ENCODE assay signal across 9 cellular contexts in the genomic region with DNA sequence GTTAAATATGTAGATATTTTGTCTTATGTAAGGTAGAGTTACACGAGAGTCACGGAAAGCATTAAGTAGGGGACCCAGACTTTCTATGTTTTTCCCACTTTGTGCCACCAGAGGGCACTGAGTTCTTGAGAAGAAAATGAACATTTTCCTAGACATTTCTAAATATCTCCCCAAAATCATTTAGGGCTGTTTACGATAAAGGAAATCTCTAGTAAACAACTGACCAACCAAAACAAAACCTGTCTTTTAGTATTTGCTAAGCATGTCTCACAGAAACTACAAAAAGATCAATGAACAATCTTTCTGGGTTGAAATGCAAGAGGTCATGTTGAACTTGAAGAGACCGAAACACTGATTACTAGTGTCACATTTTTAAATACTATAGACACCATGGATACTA. TPM values are rescaled to one million over a fixed set of nuclear protein-coding genes. Genes with fewer than 3 reads are reported as not detected.
DNase-seq lines count a peak whose midpoint lies in the region; ATAC-seq and TF ChIP-seq lines count a peak whose summit lies in the region.
"Had no signal": no experiment of that assay in that cellular context is flagged by ENCODE, and none has a peak within 500 bp of the region (broad histone marks: within the 10 kb centered on the region; RNA-seq: fewer than 3 reads in every experiment).

No MANE protein-coding gene starts in this region.

- no peak for TF ChIP-seq POLR2A in transverse colon (IDR thresholded peaks at IDR 0.05)

- H3K27me3 ChIP-seq in transverse colon: no peaks in the 10 kb centered on the region

- in situ Hi-C loops in transverse colon (cut with MboI; ENCODE audit: low pct_ligation_motif_present in 1 of 4, low pct_unique_long_range_greater_than_20kb in 1 of 4, low sequenced_read_pairs in 3 of 4): no loop called here

- TF ChIP-seq CTCF in cardiac fibroblast (IDR thresholded peaks at IDR 0.05; ENCODE audit: low read depth, low read length): peak; percentile 60
- peak; percentile 44 to 57 (median 52) for TF ChIP-seq CTCF in transverse colon (IDR thresholded peaks at IDR 0.05)

- no peaks in the 10 kb centered on the region for H3K9me3 ChIP-seq in transverse colon

- intact Hi-C loops in transverse colon (cut with DNase I; ENCODE audit: low total_unique reads): no loop called here

- WGBS in transverse colon (ENCODE audit: low coverage in 1 of 2), 2 donors: 37 to 40% methylated on average over 4 of the region's 4 CpGs

- H3K4me1 ChIP-seq in transverse colon: no peaks in the 10 kb centered on the region

- no peak overlapping the region for H3K27ac ChIP-seq in transverse colon

- ATAC-seq in GM18861 (IDR thresholded peaks at IDR 0.05; ENCODE audit: unreplicated experiment): peak; percentile 70
- ATAC-seq in HG03432 (IDR thresholded peaks at IDR 0.05; ENCODE audit: unreplicated experiment): peak; percentile 83

- H3K4me3 ChIP-seq in cardiac fibroblast (replicated peaks in 1 of 2; ENCODE audit: low read depth in 2 of 2, low read length in 2 of 2): no peak overlapping the region
- no peak overlapping the region for H3K4me3 ChIP-seq in transverse colon

- DNase-seq in DMS79 treated with DMSO at 0.1 percent for 48 hours (lab: John Stamatoyannopoulos, UW) (peak; percentile 2), DMS79 (lab: John Stamatoyannopoulos, UW) (no peak), SK-N-DZ (ENCODE audit: low spot score) (peak; percentile 49), cardiac fibroblast (ENCODE audit: low read depth in 2 of 2) (peak; percentile 64 to 77), medulla oblongata (ENCODE audit: extremely low spot score) (peak; percentile 78), transverse colon (peak; percentile 28)

- no peaks in the 10 kb centered on the region for H3K36me3 ChIP-seq in transverse colon

- no peak for TF ChIP-seq EP300 in transverse colon (IDR thresholded peaks at IDR 0.05; ENCODE audit: low read depth)

RNA-seq across cellular contexts. Expression of a gene that starts 16.1 kb away (rescaled TPM):
- polyA plus RNA-seq in SK-N-DZ (2014; cell fraction: cytosol; rRNA removed): not detected in 2 replicates
- polyA plus RNA-seq in SK-N-DZ (2014; cell fraction: nucleus; rRNA removed): not detected in 2 replicates
- not detected for total RNA-seq in transverse colon
- polyA plus RNA-seq: esophagus had no signal

RNA-seq across cellular contexts. Expression of a gene that starts 33.2 kb away (rescaled TPM):
- polyA plus RNA-seq in SK-N-DZ (2014; cell fraction: cytosol; rRNA removed): 16.2 and 17.4 TPM in 2 replicates
- polyA plus RNA-seq in SK-N-DZ (2014; cell fraction: nucleus; rRNA removed): 11.6 and 16.5 TPM in 2 replicates
- 100 to 1,000 TPM in 1 of 4 donors, 10 to 100 TPM in 2, 1 to 10 TPM in 1; 7.8 to 126 (median 54.6) TPM for total RNA-seq in transverse colon
